9 cellular contexts compared by ENCODE assay signal in the genomic region with DNA sequence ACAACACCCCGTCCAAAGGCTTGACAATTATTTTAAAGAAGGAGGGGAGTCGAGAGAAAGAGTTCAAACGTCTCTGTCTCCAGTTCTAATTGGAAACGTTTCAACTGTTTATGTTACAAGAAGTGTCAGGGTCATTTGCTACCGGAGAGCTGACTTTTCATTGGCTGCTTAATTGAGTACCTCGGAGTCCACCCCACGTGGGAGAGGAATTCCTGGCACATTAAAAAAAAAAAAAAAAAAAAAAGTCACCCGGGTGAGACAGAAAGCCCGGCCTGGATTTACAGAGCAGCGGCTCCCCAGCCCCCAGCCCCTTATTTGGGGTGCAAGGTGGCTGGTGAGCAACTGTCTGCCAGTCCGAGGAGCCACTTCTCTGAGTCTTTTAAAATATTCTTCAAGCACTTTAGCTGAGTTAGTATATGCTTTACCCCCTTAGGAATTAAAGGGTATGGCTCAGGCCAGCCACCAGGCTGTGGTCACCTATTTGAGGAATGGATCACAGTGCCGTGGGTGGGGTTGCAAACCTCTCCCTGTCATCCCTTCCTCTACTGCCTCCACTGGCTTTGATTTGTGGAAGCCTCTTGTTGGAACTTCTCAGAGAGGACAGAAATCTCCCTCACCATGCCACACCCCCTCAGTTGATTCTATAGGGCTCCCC. TPM values are rescaled to one million over a fixed set of nuclear protein-coding genes. Genes with fewer than 3 reads are reported as not detected.
DNase-seq lines count a peak whose midpoint lies in the region; ATAC-seq and TF ChIP-seq lines count a peak whose summit lies in the region.
"Had no signal": no experiment of that assay in that cellular context is flagged by ENCODE, and none has a peak within 500 bp of the region (broad histone marks: within the 10 kb centered on the region; RNA-seq: fewer than 3 reads in every experiment).

No MANE protein-coding gene starts in this region.

- in situ Hi-C loops in SK-MEL-5 (cut with HindIII; ENCODE audit: low pct_unique_long_range_greater_than_20kb, low sequenced_read_pairs): no loop called here

- DNase-seq in Daoy (ENCODE audit: low read depth) (peak; percentile 89), NCI-H128 (lab: John Stamatoyannopoulos, UW; ENCODE audit: unreplicated experiment) (peak; percentile 70), SK-MEL-5 (ENCODE audit: low read depth, low spot score) (peak; percentile 84), foreskin fibroblast (peak; percentile 81 to 84), psoas muscle (peak in 1 of 2 donors; percentile 67), NK-92 (lab: John Stamatoyannopoulos, UW; ENCODE audit: unreplicated experiment) (no peak)

- intact Hi-C loops in psoas muscle (cut with DNase I): loop anchor here (2.0 to 5.0 kb wide), 4 partner anchors 56 to 209 kb away; no protein-coding TSS in a partner anchor

- H3K4me1 ChIP-seq in psoas muscle: peaks cover 28% of the 10 kb centered on the region

- H3K27ac ChIP-seq in psoas muscle: peak overlapping the region; percentile 80

- ATAC-seq in psoas muscle (peak; percentile 19 to 48 (median 38)), HG02840 (IDR thresholded peaks at IDR 0.05; ENCODE audit: low FRiP score, unreplicated experiment) (no peak), GM21576 (IDR thresholded peaks at IDR 0.05; ENCODE audit: unreplicated experiment) (no peak)

- no peaks in the 10 kb centered on the region for H3K27me3 ChIP-seq in psoas muscle (ENCODE audit: insufficient read depth in 3 of 3, low read length in 2 of 3)
- H3K27me3 ChIP-seq: neutrophil had no signal

- TF ChIP-seq CTCF in foreskin fibroblast (IDR thresholded peaks at IDR 0.05; ENCODE audit: low read depth, low read length) (no peak), psoas muscle (IDR thresholded peaks at IDR 0.05) (no peak)

- 6 to 8% (median 7%) methylated on average over 12 of the region's 12 CpGs for WGBS in psoas muscle, 3 donors

- no peaks in the 10 kb centered on the region for H3K9me3 ChIP-seq in psoas muscle
- H3K9me3 ChIP-seq: neutrophil had no signal

- H3K36me3 ChIP-seq in psoas muscle (ENCODE audit: insufficient read depth in 1 of 2, low read depth in 1 of 2): no peaks in the 10 kb centered on the region
- H3K36me3 ChIP-seq: neutrophil had no signal

- H3K4me3 ChIP-seq in foreskin fibroblast (ENCODE audit: low read depth in 1 of 2, low read length in 2 of 2): no peak overlapping the region
- peak overlapping the region; percentile 62 for H3K4me3 ChIP-seq in psoas muscle

RNA-seq across cellular contexts. Expression of gene TLE3, which starts 3.9 kb away (rescaled TPM):
- 43.9 and 46.0 TPM in 2 replicates for total RNA-seq in Daoy (2014; rRNA removed; shearing (Covaris generic))
- 6.5 and 10.3 TPM in 2 replicates for total RNA-seq in SK-MEL-5 (2014; rRNA removed; shearing (Covaris generic))
- 24.7 and 40.1 TPM in 2 replicates for polyA plus RNA-seq in SK-MEL-5 (2015; cell fraction: cytosol; rRNA removed)
- polyA plus RNA-seq in SK-MEL-5 (2015; cell fraction: nucleus; rRNA removed): 19.3 and 38.3 TPM in 2 replicates
- 10 to 100 TPM; 10.8 to 59.9 (median 18.6) TPM for total RNA-seq in psoas muscle
- polyA plus RNA-seq in psoas muscle: 1 to 10 TPM; 4.3 to 9.6 (median 4.8) TPM

Comparison
In these comparisons a context has a peak if more than half of its experiments do, and no peak if none do; other contexts are left out.
1. ATAC-seq: peak in psoas muscle (4 of 4); none in HG02840 (single experiment) and GM21576 (single experiment).